In genomic region chr20:36851490-36851889, GRCh38 we compare ENCODE assay signal across 12 cellular contexts. TPM values are rescaled to one million over a fixed set of nuclear protein-coding genes. Genes with fewer than 3 reads are reported as not detected.
DNase-seq lines count a peak whose midpoint lies in the region; ATAC-seq and TF ChIP-seq lines count a peak whose summit lies in the region.
"Had no signal": no experiment of that assay in that cellular context is flagged by ENCODE, and none has a peak within 500 bp of the region (broad histone marks: within the 10 kb centered on the region; RNA-seq: fewer than 3 reads in every experiment).

No MANE protein-coding gene starts in this region.

- H3K4me2 ChIP-seq in IMR-90 (ENCODE audit: low read depth, low read length): no peak overlapping the region

- dilution Hi-C loops in IMR-90 (cut with HindIII; ENCODE audit: low sequenced_read_pairs, unreplicated experiment): no loop called here

- H3K4me1 Mint-ChIP-seq in chondrocyte (ENCODE audit: low read depth) (peaks cover 67% of the 10 kb centered on the region), naive B cell (peaks cover 39 to 70% (median 65%) of the 10 kb centered on the region in 3 donors)

- H3K9me3 ChIP-seq in IMR-90 (ENCODE audit: control insufficient read depth, insufficient read depth, low read length) (peaks cover 3% of the 10 kb centered on the region), tibial nerve (no peaks in the 10 kb centered on the region)

- CTCF ChIA-PET in IMR-90 (lab: Yijun Ruan, JAX): no interaction called here

- H2BK15ac ChIP-seq in IMR-90 (ENCODE audit: low read depth, low read length): no peak overlapping the region

- no peak overlapping the region for H2BK120ac ChIP-seq in IMR-90 (ENCODE audit: low read depth, low read length)

- no peak overlapping the region; the same call in 1 of the 2 replicates for H3K23ac ChIP-seq in IMR-90 (ENCODE audit: low read depth, low read length)

- H4K5ac ChIP-seq in IMR-90 (ENCODE audit: low read depth, low read length): no peak overlapping the region

- H2AK5ac ChIP-seq in IMR-90 (ENCODE audit: low read depth, low read length): peak overlapping the region; percentile 40; the same call in 1 of the 2 replicates

- H3K27me3 Mint-ChIP-seq in chondrocyte (ENCODE audit: low read depth) (no peaks in the 10 kb centered on the region), naive B cell (no peaks in the 10 kb centered on the region)
- H3K27me3 Mint-ChIP-seq: activated naive CD8-positive, alpha-beta T cell; CD4-positive, alpha-beta memory T cell had no signal

- H2AFZ ChIP-seq in IMR-90 (replicated peaks; ENCODE audit: low read length, poor library complexity): no peak overlapping the region

- peaks cover 4% of the 10 kb centered on the region for H3K9me3 Mint-ChIP-seq in chondrocyte (ENCODE audit: low read depth)
- H3K9me3 Mint-ChIP-seq in naive B cell: peaks cover 0 to 3% (median 0%) of the 10 kb centered on the region in 7 donors

- H3K27me3 ChIP-seq in IMR-90 (ENCODE audit: control insufficient read depth, insufficient read depth, low read length) (no peaks in the 10 kb centered on the region), tibial nerve (no peaks in the 10 kb centered on the region)

- no peak overlapping the region for H3K18ac ChIP-seq in IMR-90 (ENCODE audit: low read depth, low read length)

- H4K8ac ChIP-seq in IMR-90 (ENCODE audit: low read depth in 2 of 2, low read length in 2 of 2): no peak overlapping the region

- intact Hi-C loops in IMR-90 (cut with micrococcal nuclease): no loop called here
- intact Hi-C loops in sciatic nerve (cut with DNase I): no loop called here

- no peak overlapping the region for H2AK9ac ChIP-seq in IMR-90 (replicated peaks; ENCODE audit: low read depth, low read length, poor library complexity)

- no peak overlapping the region for H2BK5ac ChIP-seq in IMR-90 (ENCODE audit: low read depth, low read length, poor library complexity, severe bottlenecking)

- H3K27ac Mint-ChIP-seq in chondrocyte (ENCODE audit: unreplicated experiment) (peak overlapping the region; percentile 66), naive B cell (peak overlapping the region in 5 of 6 donors; percentile 58 to 90 (median 88))
- H3K27ac Mint-ChIP-seq: activated naive CD8-positive, alpha-beta T cell; CD4-positive, alpha-beta memory T cell; nephron progenitor cell had no signal

- no peak overlapping the region for H4K91ac ChIP-seq in IMR-90 (ENCODE audit: insufficient read depth, low read depth, low read length)

- no peak overlapping the region for H3K4ac ChIP-seq in IMR-90 (ENCODE audit: low read depth, low read length)

- no CpG with 5 or more reads among the region's 2 CpGs for WGBS in IMR-90 (ENCODE audit: extremely low coverage in 2 of 2, insufficient read length in 1 of 2), 2 experiments
- WGBS in tibial nerve, 2 donors: 69 to 79% methylated on average over 2 of the region's 2 CpGs

- H4K20me1 ChIP-seq in IMR-90 (ENCODE audit: insufficient read depth, low read length): peaks cover 34% of the 10 kb centered on the region

- no peak overlapping the region for H3K9ac ChIP-seq in IMR-90 (ENCODE audit: low read depth, low read length)

- no peak for TF ChIP-seq RAD21 in IMR-90 (IDR thresholded peaks at IDR 0.05; ENCODE audit: low read length)

- H3K4me3 Mint-ChIP-seq in chondrocyte (ENCODE audit: unreplicated experiment) (no peak overlapping the region), naive B cell (peak overlapping the region in 1 of 8 donors; percentile 80)
- H3K4me3 Mint-ChIP-seq: activated naive CD8-positive, alpha-beta T cell; CD4-positive, alpha-beta memory T cell; nephron progenitor cell had no signal

- H3K27ac ChIP-seq in IMR-90 (ENCODE audit: insufficient read depth, low read length) (no peak overlapping the region), tibial nerve (peak overlapping the region; percentile 79 to 91 (median 85))

- H3K56ac ChIP-seq in IMR-90 (ENCODE audit: extremely low read depth, insufficient read depth, low read length): no peak overlapping the region

- no peak overlapping the region for H3K4me3 ChIP-seq in IMR-90 (ENCODE audit: insufficient read depth, low read depth, low read length)
- no peak overlapping the region for H3K4me3 ChIP-seq in tibial nerve

- in situ Hi-C loops in IMR-90 (cut with MboI; ENCODE audit: low sequenced_read_pairs): no loop called here

- TF ChIP-seq POLR2A in IMR-90 (IDR thresholded peaks at IDR 0.05; ENCODE audit: low read depth, low read length): no peak
- no peak for TF ChIP-seq POLR2A in tibial nerve (IDR thresholded peaks at IDR 0.05)

- peaks cover 36 to 81% of the 10 kb centered on the region in 2 experiments for H3K79me1 ChIP-seq in IMR-90 (ENCODE audit: low read depth in 1 of 2, low read length in 2 of 2)

- ATAC-seq in IMR-90 (ENCODE audit: low read depth): no peak
- ATAC-seq in naive B cell (ENCODE audit: low read depth in 2 of 2): no peak
- no peak for ATAC-seq in HG02763 (IDR thresholded peaks at IDR 0.05; ENCODE audit: unreplicated experiment)
- ATAC-seq in sciatic nerve: no peak

- TF ChIP-seq CTCF in IMR-90 (conservative IDR thresholded peaks at IDR 0.05; ENCODE audit: low read depth, low read length): no peak
- TF ChIP-seq CTCF in chondrocyte (IDR thresholded peaks at IDR 0.05): no peak
- TF ChIP-seq CTCF in tibial nerve (IDR thresholded peaks at IDR 0.05): no peak

- no peak overlapping the region for H2BK20ac ChIP-seq in IMR-90 (ENCODE audit: low read depth, low read length)

- no TSS peak for BruUV-seq in IMR-90 (replicated peaks; lab: Mats Ljungman, UMichigan)

- H3K36me3 ChIP-seq in IMR-90 (ENCODE audit: control insufficient read depth, insufficient read depth, low read length) (peaks cover 10% of the 10 kb centered on the region; the same call in 1 of the 2 replicates), tibial nerve (no peaks in the 10 kb centered on the region)

- H3K36me3 Mint-ChIP-seq in chondrocyte (ENCODE audit: low read depth) (peaks cover 5% of the 10 kb centered on the region), naive B cell (no peaks in the 10 kb centered on the region)
- H3K36me3 Mint-ChIP-seq: activated naive CD8-positive, alpha-beta T cell; CD4-positive, alpha-beta memory T cell had no signal

- H3K4me1 ChIP-seq in IMR-90 (ENCODE audit: control insufficient read depth, insufficient read depth, low read length): peaks cover 38% of the 10 kb centered on the region
- H3K4me1 ChIP-seq in tibial nerve: peaks cover 0 to 88% (median 64%) of the 10 kb centered on the region in 4 donors

- TF ChIP-seq EP300 in tibial nerve (IDR thresholded peaks at IDR 0.05): no peak

- peaks cover 36% of the 10 kb centered on the region for H3K9me1 ChIP-seq in IMR-90 (ENCODE audit: insufficient read depth, low read length)

- no peak overlapping the region for H3K14ac ChIP-seq in IMR-90 (replicated peaks; ENCODE audit: low read depth, low read length)

- POLR2A ChIA-PET in IMR-90 (lab: Charles Lee; ENCODE audit: unreplicated experiment): no interaction called here

- no peak for DNase-seq in IMR-90
- no peak for DNase-seq in chondrocyte (ENCODE audit: low spot score)
- no peak for DNase-seq in naive B cell
- DNase-seq in tibial nerve (ENCODE audit: low spot score in 2 of 2): no peak
- no peak for DNase-seq in DMS79 treated with DMSO at 0.1 percent for 48 hours (lab: John Stamatoyannopoulos, UW)
- DNase-seq in sciatic nerve (ENCODE audit: low spot score): no peak
- DNase-seq: activated CD8-positive, alpha-beta memory T cell treated with anti-CD3 and anti-CD28 coated beads for 24 hours; CD4-positive, alpha-beta memory T cell; dermis blood vessel endothelial cell; nephron progenitor cell had no signal

TF ChIP-seq in IMR-90, 13 proteins besides CTCF, POLR2A, EP300 and RAD21:
- TF ChIP-seq, protein P1, sequence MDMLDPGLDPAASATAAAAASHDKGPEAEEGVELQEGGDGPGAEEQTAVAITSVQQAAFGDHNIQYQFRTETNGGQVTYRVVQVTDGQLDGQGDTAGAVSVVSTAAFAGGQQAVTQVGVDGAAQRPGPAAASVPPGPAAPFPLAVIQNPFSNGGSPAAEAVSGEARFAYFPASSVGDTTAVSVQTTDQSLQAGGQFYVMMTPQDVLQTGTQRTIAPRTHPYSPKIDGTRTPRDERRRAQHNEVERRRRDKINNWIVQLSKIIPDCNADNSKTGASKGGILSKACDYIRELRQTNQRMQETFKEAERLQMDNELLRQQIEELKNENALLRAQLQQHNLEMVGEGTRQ (IDR thresholded peaks at IDR 0.05; ENCODE audit: low read depth, low read length): no peak
- TF ChIP-seq MAFK (IDR thresholded peaks at IDR 0.05; ENCODE audit: low read depth, low read length): peak; percentile 45; the same call in 1 of the 2 replicates

RNA-seq across cellular contexts. Expression of gene TLDC2, which starts 24.4 kb away (rescaled TPM):
- under 0.01 and 0.18 TPM in 2 replicates for total RNA-seq in IMR-90 (2012; rRNA removed)
- polyA plus RNA-seq in IMR-90 (2012; rRNA removed): 0.07 and 0.19 TPM in 2 replicates
- 0.05 and 0.08 TPM in 2 replicates for polyA plus RNA-seq in IMR-90 (2012; cell fraction: cytosol; rRNA removed)
- 0.07 and 0.10 TPM in 2 replicates for polyA plus RNA-seq in IMR-90 (2012; cell fraction: nucleus; rRNA removed; ENCODE audit: low replicate concordance)
- total RNA-seq in chondrocyte: not detected in 3 replicates
- under 1 TPM in 1 of 6 donors, not detected in 5; 0.27 TPM for polyA plus RNA-seq in naive B cell (ENCODE audit: low read depth in 6 of 6)
- total RNA-seq in tibial nerve: not detected
- 0.31 TPM for total RNA-seq in sciatic nerve
- total RNA-seq: CD4-positive, alpha-beta memory T cell had no signal
